In the genomic region with DNA sequence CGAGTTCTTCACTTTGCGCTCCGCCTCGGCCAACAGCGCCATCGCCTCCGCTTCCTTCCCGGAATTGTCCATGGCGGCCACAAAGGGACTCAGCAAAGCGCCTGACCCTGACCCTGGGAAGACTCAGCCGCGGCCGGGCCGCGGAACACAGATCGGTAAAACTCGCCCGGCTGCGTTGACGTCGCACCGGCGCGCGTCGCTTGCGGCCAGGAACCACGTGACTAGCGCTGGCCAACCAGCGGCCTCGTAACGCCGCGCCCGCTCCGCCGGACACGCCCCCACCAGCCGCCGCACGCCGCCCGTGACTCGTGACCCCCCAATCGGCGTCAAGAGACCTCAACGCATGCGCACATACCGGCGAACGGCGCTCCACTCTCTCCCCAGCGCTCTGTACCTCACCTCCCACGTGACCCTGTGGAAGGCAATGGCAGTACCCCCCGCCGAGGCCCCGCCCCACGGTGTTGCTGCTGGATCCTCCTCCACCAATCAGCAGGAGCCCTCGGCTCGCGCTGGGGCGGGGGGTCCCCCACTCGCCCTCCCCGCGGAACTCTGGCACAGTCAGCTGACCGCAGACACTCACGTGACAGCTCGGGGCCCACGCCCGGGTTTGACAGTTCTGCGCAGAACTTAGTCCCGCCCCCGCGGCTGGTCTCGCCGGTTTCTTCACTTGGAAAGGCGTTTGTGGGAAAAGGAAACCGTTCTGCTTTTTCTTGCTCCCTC, we compare ENCODE assay signal across 1 cellular context.
A peak's percentile ranks its signal among the peaks of the same experiment; 100 is the strongest.
TF ChIP-seq lines count a peak whose summit lies in the region.

TSS of gene NAPA (minus strand) at position 195 of the 720 bp plus-strand sequence. CDS start at position 72, 123 bp downstream.

TF ChIP-seq in HepG2, 621 proteins besides CTCF, POLR2A, EP300 and RAD21 (continued from another document and continues in another):
- no peak for TF ChIP-seq CREB3 (CRISPR knock-in tag; IDR thresholded peaks at IDR 0.05)
- TF ChIP-seq, protein P1, sequence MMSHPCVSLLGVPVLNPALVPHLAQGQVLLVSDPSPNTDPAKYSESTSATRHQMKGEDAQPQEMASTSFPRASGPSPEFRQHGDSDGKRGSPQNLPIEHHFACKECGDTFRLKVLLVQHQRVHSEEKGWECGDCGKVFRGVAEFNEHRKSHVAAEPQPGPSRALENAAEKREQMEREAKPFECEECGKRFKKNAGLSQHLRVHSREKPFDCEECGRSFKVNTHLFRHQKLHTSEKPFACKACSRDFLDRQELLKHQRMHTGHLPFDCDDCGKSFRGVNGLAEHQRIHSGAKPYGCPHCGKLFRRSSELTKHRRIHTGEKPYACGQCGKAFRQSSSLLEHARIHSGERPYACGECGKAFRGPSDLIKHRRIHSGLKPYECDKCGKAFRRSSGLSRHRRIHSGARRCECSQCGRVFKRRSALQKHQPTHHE (CRISPR knock-in tag; IDR thresholded peaks at IDR 0.05; ENCODE audit: borderline replicate concordance): no peak
- TF ChIP-seq FOSL1 (CRISPR knock-in tag; IDR thresholded peaks at IDR 0.05; ENCODE audit: borderline replicate concordance): no peak
- peak; percentile 27; the same call in 1 of the 2 replicates for TF ChIP-seq HMG20B (CRISPR knock-in tag; conservative IDR thresholded peaks at IDR 0.05)
- no peak for TF ChIP-seq ZNF549 (CRISPR knock-in tag; IDR thresholded peaks at IDR 0.05)
- peak; percentile 96; the same call in 1 of the 2 replicates for TF ChIP-seq YEATS2 (CRISPR knock-in tag; IDR thresholded peaks at IDR 0.05; ENCODE audit: borderline replicate concordance)
- no peak for TF ChIP-seq CENPT (CRISPR knock-in tag; IDR thresholded peaks at IDR 0.05; ENCODE audit: low read depth)
- TF ChIP-seq ZSCAN12 (CRISPR knock-in tag; IDR thresholded peaks at IDR 0.05): no peak
- TF ChIP-seq RNF2 (conservative IDR thresholded peaks at IDR 0.05; ENCODE audit: low read depth): peak; percentile 45; the same call in 1 of the 2 replicates
- peak; percentile 85 for TF ChIP-seq NFYC (CRISPR knock-in tag; IDR thresholded peaks at IDR 0.05)
- TF ChIP-seq TAF1 (CRISPR knock-in tag; IDR thresholded peaks at IDR 0.05): peak; percentile 67; the same call in 1 of the 2 replicates
- peak; percentile 22 for TF ChIP-seq CEBPG (CRISPR knock-in tag; IDR thresholded peaks at IDR 0.05)
- TF ChIP-seq, protein P2, sequence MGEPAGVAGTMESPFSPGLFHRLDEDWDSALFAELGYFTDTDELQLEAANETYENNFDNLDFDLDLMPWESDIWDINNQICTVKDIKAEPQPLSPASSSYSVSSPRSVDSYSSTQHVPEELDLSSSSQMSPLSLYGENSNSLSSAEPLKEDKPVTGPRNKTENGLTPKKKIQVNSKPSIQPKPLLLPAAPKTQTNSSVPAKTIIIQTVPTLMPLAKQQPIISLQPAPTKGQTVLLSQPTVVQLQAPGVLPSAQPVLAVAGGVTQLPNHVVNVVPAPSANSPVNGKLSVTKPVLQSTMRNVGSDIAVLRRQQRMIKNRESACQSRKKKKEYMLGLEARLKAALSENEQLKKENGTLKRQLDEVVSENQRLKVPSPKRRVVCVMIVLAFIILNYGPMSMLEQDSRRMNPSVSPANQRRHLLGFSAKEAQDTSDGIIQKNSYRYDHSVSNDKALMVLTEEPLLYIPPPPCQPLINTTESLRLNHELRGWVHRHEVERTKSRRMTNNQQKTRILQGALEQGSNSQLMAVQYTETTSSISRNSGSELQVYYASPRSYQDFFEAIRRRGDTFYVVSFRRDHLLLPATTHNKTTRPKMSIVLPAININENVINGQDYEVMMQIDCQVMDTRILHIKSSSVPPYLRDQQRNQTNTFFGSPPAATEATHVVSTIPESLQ (CRISPR knock-in tag; conservative IDR thresholded peaks at IDR 0.05): no peak
- peak; percentile 8 for TF ChIP-seq HCFC1 (IDR thresholded peaks at IDR 0.05; ENCODE audit: low read depth, low read length)
- no peak for TF ChIP-seq ZNF468 (CRISPR knock-in tag; IDR thresholded peaks at IDR 0.05)
- peak; percentile 79; the same call in 1 of the 2 replicates for TF ChIP-seq ZNF788 (CRISPR knock-in tag; IDR thresholded peaks at IDR 0.05; ENCODE audit: borderline replicate concordance)
- no peak for TF ChIP-seq ZNF576 (CRISPR knock-in tag; IDR thresholded peaks at IDR 0.05)
- no peak for TF ChIP-seq ZNF138 (CRISPR knock-in tag; IDR thresholded peaks at IDR 0.05; ENCODE audit: low read depth)
- TF ChIP-seq, protein P3, sequence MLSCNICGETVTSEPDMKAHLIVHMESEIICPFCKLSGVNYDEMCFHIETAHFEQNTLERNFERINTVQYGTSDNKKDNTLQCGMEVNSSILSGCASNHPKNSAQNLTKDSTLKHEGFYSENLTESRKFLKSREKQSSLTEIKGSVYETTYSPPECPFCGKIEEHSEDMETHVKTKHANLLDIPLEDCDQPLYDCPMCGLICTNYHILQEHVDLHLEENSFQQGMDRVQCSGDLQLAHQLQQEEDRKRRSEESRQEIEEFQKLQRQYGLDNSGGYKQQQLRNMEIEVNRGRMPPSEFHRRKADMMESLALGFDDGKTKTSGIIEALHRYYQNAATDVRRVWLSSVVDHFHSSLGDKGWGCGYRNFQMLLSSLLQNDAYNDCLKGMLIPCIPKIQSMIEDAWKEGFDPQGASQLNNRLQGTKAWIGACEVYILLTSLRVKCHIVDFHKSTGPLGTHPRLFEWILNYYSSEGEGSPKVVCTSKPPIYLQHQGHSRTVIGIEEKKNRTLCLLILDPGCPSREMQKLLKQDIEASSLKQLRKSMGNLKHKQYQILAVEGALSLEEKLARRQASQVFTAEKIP (CRISPR knock-in tag; IDR thresholded peaks at IDR 0.05; ENCODE audit: borderline replicate concordance): no peak
- peak; percentile 100 for TF ChIP-seq HNRNPLL (IDR thresholded peaks at IDR 0.05; ENCODE audit: low read depth, low read length, poor library complexity, severe bottlenecking)
- TF ChIP-seq, protein P4, sequence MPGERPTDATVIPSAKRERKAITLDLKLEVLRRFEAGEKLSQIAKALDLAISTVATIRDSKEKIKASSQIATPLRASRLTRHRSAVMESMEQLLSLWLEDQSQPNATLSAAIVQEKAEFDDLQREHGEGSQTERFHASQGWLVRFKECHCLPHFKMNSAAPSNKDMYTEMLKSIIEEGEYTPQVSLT (CRISPR knock-in tag; IDR thresholded peaks at IDR 0.05; ENCODE audit: borderline replicate concordance, low read depth): no peak
- TF ChIP-seq ZNF3 (CRISPR knock-in tag; IDR thresholded peaks at IDR 0.05): no peak
- TF ChIP-seq MAFK (conservative IDR thresholded peaks at IDR 0.05 in 1 of 2, IDR thresholded peaks at IDR 0.05 in 1 of 2; ENCODE audit: low read length in 2 of 2): no peak
- TF ChIP-seq ADNP (CRISPR knock-in tag; IDR thresholded peaks at IDR 0.05): no peak
- TF ChIP-seq FOXO4 (CRISPR knock-in tag; conservative IDR thresholded peaks at IDR 0.05): no peak
- TF ChIP-seq SMAD1 (CRISPR knock-in tag; IDR thresholded peaks at IDR 0.05; ENCODE audit: borderline replicate concordance, low read depth): 0 out of 2 replicates have a peak, but pooled peaks have one; percentile 60
- TF ChIP-seq HDAC2 (CRISPR knock-in tag; IDR thresholded peaks at IDR 0.05): peak; percentile 62
- TF ChIP-seq KDM1A (CRISPR knock-in tag; IDR thresholded peaks at IDR 0.05): no peak
- peak; percentile 74 for TF ChIP-seq TEAD3 (CRISPR knock-in tag; optimal IDR thresholded peaks at IDR 0.05; ENCODE audit: borderline replicate concordance)
- TF ChIP-seq MAFG (CRISPR knock-in tag; IDR thresholded peaks at IDR 0.05): no peak
- TF ChIP-seq HNF1A (IDR thresholded peaks at IDR 0.05; ENCODE audit: low read depth): 0 out of 2 replicates have a peak, but pooled peaks have one; percentile 16
- peak; percentile 71; the same call in 1 of the 2 replicates for TF ChIP-seq HNF1A (CRISPR knock-in tag; IDR thresholded peaks at IDR 0.05; ENCODE audit: borderline replicate concordance)
- TF ChIP-seq ZNF678 (CRISPR knock-in tag; IDR thresholded peaks at IDR 0.05): no peak
- peak; percentile 90 for TF ChIP-seq XRCC5 (optimal IDR thresholded peaks at IDR 0.05; ENCODE audit: low read length)
- TF ChIP-seq NR2F2 (IDR thresholded peaks at IDR 0.05; ENCODE audit: borderline replicate concordance, low read depth): no peak
- peak; percentile 82; the same call in 1 of the 2 replicates for TF ChIP-seq ELF4 (CRISPR knock-in tag; IDR thresholded peaks at IDR 0.05; ENCODE audit: borderline replicate concordance)
- TF ChIP-seq SNAPC2 (CRISPR knock-in tag; IDR thresholded peaks at IDR 0.05): no peak
- 0 out of 2 replicates have a peak, but pooled peaks have one; percentile 28 for TF ChIP-seq FOXP1 (IDR thresholded peaks at IDR 0.05)
- no peak for TF ChIP-seq FOXP1 (CRISPR knock-in tag; IDR thresholded peaks at IDR 0.05)
- peak; percentile 85 for TF ChIP-seq ZNF574 (CRISPR knock-in tag; IDR thresholded peaks at IDR 0.05)
- TF ChIP-seq ELK4 (CRISPR knock-in tag; IDR thresholded peaks at IDR 0.05; ENCODE audit: borderline replicate concordance): no peak
- TF ChIP-seq PITX1 (CRISPR knock-in tag; IDR thresholded peaks at IDR 0.05): peak; percentile 54; the same call in 1 of the 2 replicates
- TF ChIP-seq MYC (CRISPR knock-in tag; IDR thresholded peaks at IDR 0.05; ENCODE audit: borderline replicate concordance): peak; percentile 63
- 0 out of 2 replicates have a peak, but pooled peaks have one; percentile 17 for TF ChIP-seq ZBTB20 (CRISPR knock-in tag; IDR thresholded peaks at IDR 0.05; ENCODE audit: borderline replicate concordance, low read depth)
- TF ChIP-seq LCORL (IDR thresholded peaks at IDR 0.05): no peak; the same call in 1 of the 2 replicates
- peak; percentile 58 for TF ChIP-seq LCORL (CRISPR knock-in tag; IDR thresholded peaks at IDR 0.05)
